17 cellular contexts compared by ENCODE assay signal in the genomic region with DNA sequence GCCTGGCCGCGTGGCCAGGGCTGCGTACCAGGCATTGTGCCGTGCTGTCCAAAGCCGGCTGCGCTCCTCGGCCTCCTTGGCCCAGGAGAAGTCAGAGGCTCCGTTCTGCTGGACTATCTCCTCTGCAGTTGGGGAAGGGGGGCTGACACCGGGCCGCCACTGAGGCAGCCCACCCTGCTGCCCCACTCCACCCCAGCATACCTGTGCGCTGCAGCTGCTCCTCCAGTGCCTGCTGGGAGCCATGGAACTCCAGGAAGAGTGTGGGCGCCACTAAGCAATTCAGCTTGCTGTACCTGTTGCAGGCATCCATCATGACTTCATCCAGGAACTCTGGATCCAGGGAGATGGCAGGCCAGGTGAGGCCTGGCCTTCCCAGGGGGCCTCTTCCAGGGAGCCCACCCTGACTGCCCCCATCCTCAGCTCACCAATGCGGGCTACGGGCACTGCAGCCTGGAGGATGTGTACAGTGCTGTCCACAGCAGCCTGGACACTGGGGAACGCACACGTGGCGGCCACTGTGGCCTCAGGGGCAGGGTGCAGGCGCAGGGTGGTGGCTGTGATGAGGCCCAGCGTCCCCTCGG.
"Had no signal": no experiment of that assay in that cellular context is flagged by ENCODE, and none has a peak within 500 bp of the region (broad histone marks: within the 10 kb centered on the region; RNA-seq: fewer than 3 reads in every experiment).

No MANE protein-coding gene starts in this region.

- H3K79me2 ChIP-seq: hepatocyte had no signal

- H3K36me3 ChIP-seq: prostate gland, right atrium auricular region had no signal

- H3K4me2 ChIP-seq: hepatocyte had no signal

- H3K27ac Mint-ChIP-seq: activated T-helper 2 cell treated with anti-CD3 and anti-CD28 coated beads, Interferon-gamma antibody, Interleukin-2, Interleukin-4, amounts not matched to agents 10 μg/mL and 5 μg/mL and 100 μg/mL, durations not matched to agents 14 hours and 24 hours and 36 hours; stimulated activated naive CD8-positive, alpha-beta T cell treated with anti-CD3 and anti-CD28 coated beads, Interleukin-15, Interleukin-2, amounts not matched to agents 100 ng/mL and 50 ng/mL, for 24 hours had no signal

- H3K9me3 ChIP-seq: prostate gland, right atrium auricular region had no signal

- H3K27ac ChIP-seq: epithelial cell of prostate, hepatocyte, prostate gland, right atrium auricular region had no signal

- DNase-seq: activated CD4-positive, alpha-beta T cell treated with anti-CD3 and anti-CD28 coated beads, Interleukin-2, amount 50 U/mL, for 48 hours; activated naive CD4-positive, alpha-beta T cell treated with Interleukin-2 at 50 U/mL for 16 hours; activated T-cell treated with anti-CD3 and anti-CD28 coated beads, Interleukin-2, amount 50 U/mL, for 1 hour; effector memory CD8-positive, alpha-beta T cell; foreskin fibroblast; nephron progenitor cell; stimulated activated CD4-positive, alpha-beta T cell treated with anti-CD3 and anti-CD28 coated beads, Interleukin-15, amount 100 ng/mL, for 24 hours; stimulated activated CD4-positive, alpha-beta T cell treated with anti-CD3 and anti-CD28 coated beads, Interleukin-2, amount 100 ng/mL, for 48 hours; trophoblast cell had no signal

- H2AFZ ChIP-seq: hepatocyte had no signal

- H3K4me3 Mint-ChIP-seq: brain; effector memory CD8-positive, alpha-beta T cell; nephron progenitor cell; stimulated activated naive CD8-positive, alpha-beta T cell treated with anti-CD3 and anti-CD28 coated beads, Interleukin-15, Interleukin-2, amounts not matched to agents 100 ng/mL and 50 ng/mL, for 24 hours had no signal

- H3K4me3 ChIP-seq: hepatocyte, prostate gland, right atrium auricular region had no signal

- FAIRE-seq: islet of Langerhans had no signal

- H3K27me3 ChIP-seq: hepatocyte, right atrium auricular region had no signal

- ATAC-seq: effector memory CD8-positive, alpha-beta T cell had no signal

- H3K9me3 Mint-ChIP-seq: activated T-helper 2 cell treated with anti-CD3 and anti-CD28 coated beads, Interferon-gamma antibody, Interleukin-2, Interleukin-4, amounts not matched to agents 10 μg/mL and 5 μg/mL and 100 μg/mL, durations not matched to agents 14 hours and 24 hours and 36 hours; effector memory CD8-positive, alpha-beta T cell; nephron progenitor cell; stimulated activated naive CD8-positive, alpha-beta T cell treated with anti-CD3 and anti-CD28 coated beads, Interleukin-15, Interleukin-2, amounts not matched to agents 100 ng/mL and 50 ng/mL, for 24 hours had no signal

- H3K27me3 Mint-ChIP-seq: brain had no signal

- H3K36me3 Mint-ChIP-seq: brain had no signal

- H3K4me1 ChIP-seq: prostate gland had no signal
